In genomic region chr3:12818773-12819172, GRCh38 we compare ENCODE assay signal across 27 cellular contexts. TPM values are rescaled to one million over a fixed set of nuclear protein-coding genes. Genes with fewer than 3 reads are reported as not detected.
DNase-seq lines count a peak whose midpoint lies in the region; ATAC-seq, FAIRE-seq and TF ChIP-seq lines count a peak whose summit lies in the region.
"Had no signal": no experiment of that assay in that cellular context is flagged by ENCODE, and none has a peak within 500 bp of the region (broad histone marks: within the 10 kb centered on the region; RNA-seq: fewer than 3 reads in every experiment).

No MANE protein-coding gene starts in this region.

- intact Hi-C loops in OCI-LY7 (cut with micrococcal nuclease; ENCODE audit: unreplicated experiment) (no loop called here), lower leg skin (cut with DNase I; ENCODE audit: low total_unique reads) (no loop called here)
- intact Hi-C loops in activated CD4-positive, alpha-beta memory T cell treated with anti-CD3 and anti-CD28 coated beads for 36 hours (cut with micrococcal nuclease): no loop called here

- no peak for ATAC-seq in GM23338
- ATAC-seq: CD8-positive, alpha-beta T cell; HepG2; K562 had no signal

- H3K9me2 ChIP-seq in GM23338 (ENCODE audit: insufficient read depth) (no peaks in the 10 kb centered on the region), OCI-LY7 (ENCODE audit: insufficient read depth, low read length) (no peaks in the 10 kb centered on the region)
- H3K9me2 ChIP-seq: SK-N-SH had no signal

- no peak overlapping the region for H2AFZ ChIP-seq in GM23338
- 0 out of 2 replicates have a peak overlapping the region, but pooled peaks have one; percentile 1 for H2AFZ ChIP-seq in OCI-LY7 (ENCODE audit: low read length)
- no peak overlapping the region for H2AFZ ChIP-seq in keratinocyte (ENCODE audit: control insufficient read depth, low read length)

- H3K4me3 Mint-ChIP-seq in GM23338: no peak overlapping the region
- no peak overlapping the region for H3K4me3 Mint-ChIP-seq in activated CD4-positive, alpha-beta memory T cell treated with anti-CD3 and anti-CD28 coated beads for 36 hours
- H3K4me3 Mint-ChIP-seq: B cell; CD8-positive, alpha-beta T cell; T-helper 1 cell treated with Interleukin-12 subunit alpha and Interleukin-12 subunit beta and Interleukin-4 antibody, amounts not matched to agents 30 μg/mL and 1 μg/mL, for 36 hours had no signal

- no peak overlapping the region for H3K27ac Mint-ChIP-seq in GM23338
- no peak overlapping the region for H3K27ac Mint-ChIP-seq in activated CD4-positive, alpha-beta memory T cell treated with anti-CD3 and anti-CD28 coated beads for 36 hours
- H3K27ac Mint-ChIP-seq: B cell; CD8-positive, alpha-beta T cell; T-helper 1 cell treated with Interleukin-12 subunit alpha and Interleukin-12 subunit beta and Interleukin-4 antibody, amounts not matched to agents 30 μg/mL and 1 μg/mL, for 36 hours had no signal

- H3K9me3 ChIP-seq in OCI-LY7 (ENCODE audit: low read length) (no peaks in the 10 kb centered on the region), keratinocyte (ENCODE audit: control insufficient read depth, low read depth, low read length) (no peaks in the 10 kb centered on the region)
- H3K9me3 ChIP-seq: Caco-2, MG63, SK-N-SH had no signal

- dilution Hi-C loops in keratinocyte (cut with MboI; ENCODE audit: extremely low pct_ligation_motif_present, low sequenced_read_pairs): no loop called here

- H3K9me3 Mint-ChIP-seq in GM23338: no peaks in the 10 kb centered on the region
- H3K9me3 Mint-ChIP-seq in activated CD4-positive, alpha-beta memory T cell treated with anti-CD3 and anti-CD28 coated beads for 36 hours: no peaks in the 10 kb centered on the region
- H3K9me3 Mint-ChIP-seq: CD8-positive, alpha-beta T cell; T-helper 1 cell treated with Interleukin-12 subunit alpha and Interleukin-12 subunit beta and Interleukin-4 antibody, amounts not matched to agents 30 μg/mL and 1 μg/mL, for 36 hours had no signal

- H3K4me1 ChIP-seq in GM23338 (ENCODE audit: insufficient read depth): no peaks in the 10 kb centered on the region
- H3K4me1 ChIP-seq in OCI-LY7 (ENCODE audit: insufficient read depth, low read length, poor library complexity, severe bottlenecking): peaks cover 12% of the 10 kb centered on the region
- H3K4me1 ChIP-seq in keratinocyte (ENCODE audit: control insufficient read depth, extremely low read depth, insufficient read depth, low read length): no peaks in the 10 kb centered on the region

- H3K79me2 ChIP-seq in GM23338 (replicated peaks; ENCODE audit: insufficient read depth): no peaks in the 10 kb centered on the region
- H3K79me2 ChIP-seq in OCI-LY7 (ENCODE audit: insufficient read depth, low read depth, low read length): no peaks in the 10 kb centered on the region
- no peaks in the 10 kb centered on the region for H3K79me2 ChIP-seq in keratinocyte (ENCODE audit: control insufficient read depth, insufficient read depth, low read length)

- peaks cover 11% of the 10 kb centered on the region for H3K27me3 Mint-ChIP-seq in GM23338 (ENCODE audit: insufficient read depth, low read depth, poor library complexity)
- no peaks in the 10 kb centered on the region for H3K27me3 Mint-ChIP-seq in activated CD4-positive, alpha-beta memory T cell treated with anti-CD3 and anti-CD28 coated beads for 36 hours
- H3K27me3 Mint-ChIP-seq: B cell had no signal

- H4K20me1 ChIP-seq in GM23338 (replicated peaks; ENCODE audit: insufficient read depth) (no peaks in the 10 kb centered on the region), OCI-LY7 (ENCODE audit: insufficient read depth, low read length) (no peaks in the 10 kb centered on the region), keratinocyte (ENCODE audit: control insufficient read depth, extremely low read depth, insufficient read depth, low read length) (no peaks in the 10 kb centered on the region)

- H3K4me1 Mint-ChIP-seq in GM23338: peaks cover 2% of the 10 kb centered on the region
- H3K4me1 Mint-ChIP-seq in activated CD4-positive, alpha-beta memory T cell treated with anti-CD3 and anti-CD28 coated beads for 36 hours (ENCODE audit: low read depth): no peaks in the 10 kb centered on the region

- TF ChIP-seq CTCF in GM23338 (conservative IDR thresholded peaks at IDR 0.05; ENCODE audit: low read depth in 2 of 2) (no peak), OCI-LY7 (conservative IDR thresholded peaks at IDR 0.05; ENCODE audit: low read length) (no peak), keratinocyte (optimal IDR thresholded peaks at IDR 0.05 in 1 of 3, IDR thresholded peaks at IDR 0.05 in 1 of 3, conservative IDR thresholded peaks at IDR 0.05 in 1 of 3; ENCODE audit: extremely low read depth in 1 of 3, insufficient read depth in 2 of 3, low read length in 3 of 3) (no peak), lower leg skin (IDR thresholded peaks at IDR 0.05) (no peak)

- POLR2A ChIA-PET in OCI-LY7 (lab: Charles Lee): no interaction called here
- POLR2A ChIA-PET in activated CD4-positive, alpha-beta memory T cell treated with anti-CD3 and anti-CD28 coated beads for 36 hours (lab: Charles Lee): interaction anchor here (1.7 kb wide), 1 partner anchor 14 kb away, joined by 5 read pairs; no protein-coding TSS in a partner anchor

- no peaks in the 10 kb centered on the region for H3F3A ChIP-seq in GM23338 (replicated peaks; ENCODE audit: low read depth)

- H3K36me3 ChIP-seq in GM23338 (ENCODE audit: insufficient read depth) (no peaks in the 10 kb centered on the region), OCI-LY7 (ENCODE audit: insufficient read depth, low read length) (peaks cover 17% of the 10 kb centered on the region; the same call in 1 of the 2 replicates), keratinocyte (ENCODE audit: control insufficient read depth in 2 of 2, extremely low read depth in 1 of 2, insufficient read depth in 2 of 2, low read length in 2 of 2) (no peaks in the 10 kb centered on the region)
- H3K36me3 ChIP-seq: MG63 had no signal

- H3K4me3 ChIP-seq in GM23338: no peak overlapping the region
- H3K4me3 ChIP-seq in OCI-LY7 (ENCODE audit: low read depth, low read length, poor library complexity, severe bottlenecking): no peak overlapping the region
- H3K4me3 ChIP-seq in keratinocyte (ENCODE audit: control insufficient read depth in 2 of 3, extremely low read depth in 1 of 3, insufficient read depth in 2 of 3, low read depth in 1 of 3, low read length in 3 of 3): no peak overlapping the region
- no peak overlapping the region for H3K4me3 ChIP-seq in lower leg skin (ENCODE audit: low read depth, poor library complexity, severe bottlenecking)
- H3K4me3 ChIP-seq: K562, MG63 had no signal

- DNase-seq in GM23338 (ENCODE audit: low spot score) (no peak), OCI-LY7 (ENCODE audit: low spot score) (peak; percentile 53), keratinocyte (ENCODE audit: low read depth, low spot score) (no peak), lower leg skin (ENCODE audit: low spot score in 2 of 2) (no peak), NCI-H82 (lab: John Stamatoyannopoulos, UW) (no peak)
- DNase-seq in activated CD4-positive, alpha-beta memory T cell treated with anti-CD3 and anti-CD28 coated beads for 36 hours: no peak
- DNase-seq in effector CD4-positive, alpha-beta T cell: no peak
- DNase-seq: Caco-2; CD8-positive, alpha-beta T cell; DMS79; EL; GDM1; HCEC 1CT; MG63; NCI-H2029 treated with DMSO at 0.1 percent for 48 hours; NCI-H526 treated with DMSO at 0.1 percent for 48 hours; SK-N-SH; SW 1271 had no signal

- peaks cover 3% of the 10 kb centered on the region; the same call in 1 of the 3 replicates for H3K36me3 Mint-ChIP-seq in GM23338 (ENCODE audit: low read depth)
- H3K36me3 Mint-ChIP-seq in activated CD4-positive, alpha-beta memory T cell treated with anti-CD3 and anti-CD28 coated beads for 36 hours: no peaks in the 10 kb centered on the region
- H3K36me3 Mint-ChIP-seq: CD8-positive, alpha-beta T cell had no signal

- no peak for TF ChIP-seq POLR2A in lower leg skin (IDR thresholded peaks at IDR 0.05)

- H3K27ac ChIP-seq in GM23338 (ENCODE audit: low read depth): 0 out of 2 replicates have a peak overlapping the region, but pooled peaks have one; percentile 19
- H3K27ac ChIP-seq in OCI-LY7 (ENCODE audit: low read depth, low read length, poor library complexity, severe bottlenecking): peak overlapping the region; percentile 29
- no peak overlapping the region for H3K27ac ChIP-seq in keratinocyte (ENCODE audit: control insufficient read depth, insufficient read depth, low read length)
- H3K27ac ChIP-seq: C4-2B had no signal

- H3K9me1 ChIP-seq in keratinocyte (ENCODE audit: control insufficient read depth, extremely low read depth, insufficient read depth, low read length): no peaks in the 10 kb centered on the region

- CTCF ChIA-PET in OCI-LY7 (lab: Charles Lee; ENCODE audit: unreplicated experiment): interaction anchor here (1.4 to 1.5 kb wide), 2 partner anchors 9 to 12 kb away, joined by 3 to 20 read pairs; no protein-coding TSS in a partner anchor
- CTCF ChIA-PET in activated CD4-positive, alpha-beta memory T cell treated with anti-CD3 and anti-CD28 coated beads for 36 hours (lab: Charles Lee): interaction anchor here (0.9 kb wide), 1 partner anchor 8 kb away, joined by 5 read pairs; no protein-coding TSS in a partner anchor

- FAIRE-seq in keratinocyte (lab: Jason Lieb, UNC): peak; percentile 41
- FAIRE-seq: GM18507, H1, HepG2, RCC 7860 had no signal

- WGBS in lower leg skin, 2 donors: 83 to 85% methylated on average over 5 of the region's 5 CpGs

- no peaks in the 10 kb centered on the region for H3K27me3 ChIP-seq in GM23338 (ENCODE audit: insufficient read depth)
- H3K27me3 ChIP-seq in keratinocyte (ENCODE audit: control insufficient read depth, extremely low read depth, insufficient read depth, low read length): no peaks in the 10 kb centered on the region
- H3K27me3 ChIP-seq: MG63 had no signal

- H3K4me2 ChIP-seq in GM23338: no peak overlapping the region
- H3K4me2 ChIP-seq in OCI-LY7 (ENCODE audit: low read length): no peak overlapping the region
- H3K4me2 ChIP-seq in keratinocyte (ENCODE audit: control insufficient read depth, extremely low read depth, insufficient read depth, low read depth, low read length): no peak overlapping the region
- H3K4me2 ChIP-seq: SK-N-SH had no signal

- BruUV-seq in OCI-LY7 (replicated peaks; lab: Mats Ljungman, UMichigan): no TSS peak

- no peak overlapping the region for H3K9ac ChIP-seq in keratinocyte (ENCODE audit: control insufficient read depth, extremely low read depth, insufficient read depth, low read length)
- H3K9ac ChIP-seq: SK-N-SH had no signal

RNA-seq across cellular contexts. Expression of gene CAND2, which starts 22.3 kb away (rescaled TPM):
- total RNA-seq in GM23338 (2014; rRNA removed; shearing (Covaris generic)): 16.5 and 20.5 TPM in 2 replicates
- polyA plus RNA-seq in GM23338 (2016; fragmentation: Nextera tagmentation; extraction: Ambion mirVana): 4.5 and 5.6 TPM in 2 replicates
- 8.9 and 11.0 TPM in 2 replicates for total RNA-seq in OCI-LY7 (2014; rRNA removed; shearing (Covaris generic))
- 4.0 and 4.1 TPM in 2 replicates for total RNA-seq in OCI-LY7 (2022)
- 0.05 to 0.09 TPM (median 0.07 TPM) in 3 replicates for polyA plus RNA-seq in keratinocyte
- polyA plus RNA-seq in keratinocyte (2011; ENCODE audit: low read depth): 0.06 TPM
- polyA plus RNA-seq in keratinocyte (2011; cell fraction: cytosol; rRNA removed): 0.01 and 0.03 TPM in 2 replicates
- polyA plus RNA-seq in keratinocyte (2011; cell fraction: nucleus; rRNA removed): 0.04 and 0.13 TPM in 2 replicates
- polyA plus RNA-seq in keratinocyte (2012; ENCODE audit: low replicate concordance): 0.15 and 0.17 TPM in 2 replicates
- polyA minus RNA-seq in keratinocyte: 0.03 to 0.10 TPM (median 0.06 TPM) in 3 replicates
- polyA minus RNA-seq in keratinocyte (2011; cell fraction: cytosol; rRNA and poly(A)+ RNA removed): not detected
- polyA minus RNA-seq in keratinocyte (2011; cell fraction: nucleus; rRNA and poly(A)+ RNA removed): 0.31 TPM in 1 of 2 replicates, not detected in the other
- total RNA-seq in lower leg skin: 1 to 10 TPM in 3 of 4 donors, under 1 TPM in 1; 0.63 to 4.2 (median 2.8) TPM
- total RNA-seq in activated CD4-positive, alpha-beta memory T cell treated with anti-CD3 and anti-CD28 coated beads for 36 hours: 1 to 10 TPM; 1.2 to 1.6 TPM
- total RNA-seq: Caco-2, HepG2 had no signal

RNA-seq across cellular contexts. Expression of gene RPL32, which starts 22.6 kb away (rescaled TPM):
- 561 and 772 TPM in 2 replicates for total RNA-seq in GM23338 (2014; rRNA removed; shearing (Covaris generic))
- polyA plus RNA-seq in GM23338 (2016; fragmentation: Nextera tagmentation; extraction: Ambion mirVana) (2,550 and 2,858 TPM in 2 replicates), keratinocyte (2,329 to 2,828 TPM (median 2,534 TPM) in 3 replicates)
- 3,339 and 3,717 TPM in 2 replicates for total RNA-seq in OCI-LY7 (2014; rRNA removed; shearing (Covaris generic))
- total RNA-seq in OCI-LY7 (2022) (2,099 and 2,324 TPM in 2 replicates), lower leg skin (1,000 to 10,000 TPM; 1,042 to 3,119 (median 2,671) TPM)
- 788 TPM for polyA plus RNA-seq in keratinocyte (2011; ENCODE audit: low read depth)
- 2,654 and 3,289 TPM in 2 replicates for polyA plus RNA-seq in keratinocyte (2011; cell fraction: cytosol; rRNA removed)
- 610 and 619 TPM in 2 replicates for polyA plus RNA-seq in keratinocyte (2011; cell fraction: nucleus; rRNA removed)
- 3,073 and 3,884 TPM in 2 replicates for polyA plus RNA-seq in keratinocyte (2012; ENCODE audit: low replicate concordance)
- 467 to 1,579 TPM (median 1,500 TPM) in 3 replicates for polyA minus RNA-seq in keratinocyte
- 1,168 TPM for polyA minus RNA-seq in keratinocyte (2011; cell fraction: cytosol; rRNA and poly(A)+ RNA removed)
- polyA minus RNA-seq in keratinocyte (2011; cell fraction: nucleus; rRNA and poly(A)+ RNA removed): 162 and 245 TPM in 2 replicates
- total RNA-seq in activated CD4-positive, alpha-beta memory T cell treated with anti-CD3 and anti-CD28 coated beads for 36 hours: 1,000 to 10,000 TPM; 2,505 to 2,560 TPM

RNA-seq across cellular contexts. Expression of gene TMEM40, which starts 59.7 kb away (rescaled TPM):
- 0.14 TPM in 1 of 2 replicates, not detected in the other for total RNA-seq in GM23338 (2014; rRNA removed; shearing (Covaris generic))
- polyA plus RNA-seq in GM23338 (2016; fragmentation: Nextera tagmentation; extraction: Ambion mirVana) (0.48 and 0.56 TPM in 2 replicates), keratinocyte (240 to 475 TPM (median 311 TPM) in 3 replicates)
- not detected in 2 replicates for total RNA-seq in OCI-LY7 (2014; rRNA removed; shearing (Covaris generic))
- total RNA-seq in OCI-LY7 (2022) (not detected in 2 replicates), lower leg skin (10 to 100 TPM; 46.4 to 93.6 (median 50.7) TPM)
- 136 TPM for polyA plus RNA-seq in keratinocyte (2011; ENCODE audit: low read depth)
- 340 and 375 TPM in 2 replicates for polyA plus RNA-seq in keratinocyte (2011; cell fraction: cytosol; rRNA removed)
- polyA plus RNA-seq in keratinocyte (2011; cell fraction: nucleus; rRNA removed): 382 and 436 TPM in 2 replicates
- 345 and 384 TPM in 2 replicates for polyA plus RNA-seq in keratinocyte (2012; ENCODE audit: low replicate concordance)
- polyA minus RNA-seq in keratinocyte: 209 to 387 TPM (median 321 TPM) in 3 replicates
- 242 TPM for polyA minus RNA-seq in keratinocyte (2011; cell fraction: cytosol; rRNA and poly(A)+ RNA removed)
- polyA minus RNA-seq in keratinocyte (2011; cell fraction: nucleus; rRNA and poly(A)+ RNA removed): 106 and 129 TPM in 2 replicates
- not detected for total RNA-seq in activated CD4-positive, alpha-beta memory T cell treated with anti-CD3 and anti-CD28 coated beads for 36 hours
- total RNA-seq: B cell; CD8-positive, alpha-beta T cell; H1; HepG2; HT1080; K562 had no signal

Comparison
In these comparisons a context has a peak if more than half of its experiments do, and no peak if none do; other contexts are left out.
1. RNA of gene TMEM40, which starts 59.7 kb away (total RNA-seq): 46.4 to 93.6 TPM in lower leg skin; not detected in OCI-LY7, 0.14 TPM in GM23338 and not detected in activated CD4-positive, alpha-beta memory T cell treated with anti-CD3 and anti-CD28 coated beads for 36 hours; every median in the first group is over 10 times any median in the second.